ENCODE assay signal across 10 cellular contexts in genomic region chr14:54622189-54622958, GRCh38. TPM values are rescaled to one million over a fixed set of nuclear protein-coding genes. Genes with fewer than 3 reads are reported as not detected.
DNase-seq lines count a peak whose midpoint lies in the region; ATAC-seq and TF ChIP-seq lines count a peak whose summit lies in the region.
"Had no signal": no experiment of that assay in that cellular context is flagged by ENCODE, and none has a peak within 500 bp of the region (broad histone marks: within the 10 kb centered on the region; RNA-seq: fewer than 3 reads in every experiment).

No MANE protein-coding gene starts in this region.

- H2BK120ac ChIP-seq in IMR-90 (ENCODE audit: low read depth, low read length): peak overlapping the region; percentile 54

- H3K56ac ChIP-seq in IMR-90 (ENCODE audit: extremely low read depth, insufficient read depth, low read length): no peak overlapping the region

- DNase-seq in IMR-90 (no peak), smooth muscle cell (lab: John Stamatoyannopoulos, UW; ENCODE audit: unreplicated experiment) (no peak), coronary artery (ENCODE audit: low spot score) (no peak), colonic mucosa (no peak), left colon (no peak)
- DNase-seq: NCI-H187 treated with DMSO at 0.1 percent for 48 hours, small intestine had no signal

- TF ChIP-seq POLR2A in IMR-90 (IDR thresholded peaks at IDR 0.05; ENCODE audit: low read depth, low read length) (no peak), gastroesophageal sphincter (IDR thresholded peaks at IDR 0.05) (no peak)

- H2AK9ac ChIP-seq in IMR-90 (replicated peaks; ENCODE audit: low read depth, low read length, poor library complexity): no peak overlapping the region

- no peak for TF ChIP-seq EP300 in gastroesophageal sphincter (IDR thresholded peaks at IDR 0.05)

- peaks cover 40% of the 10 kb centered on the region for H3F3A ChIP-seq in smooth muscle cell (ENCODE audit: low read depth)

- H3K27me3 ChIP-seq in IMR-90 (ENCODE audit: control insufficient read depth, insufficient read depth, low read length) (no peaks in the 10 kb centered on the region), smooth muscle cell (ENCODE audit: low read depth) (no peaks in the 10 kb centered on the region), gastroesophageal sphincter (no peaks in the 10 kb centered on the region), colonic mucosa (no peaks in the 10 kb centered on the region)

- H3K9me3 ChIP-seq in IMR-90 (ENCODE audit: control insufficient read depth, insufficient read depth, low read length) (no peaks in the 10 kb centered on the region), smooth muscle cell (replicated peaks; ENCODE audit: low read depth) (no peaks in the 10 kb centered on the region), gastroesophageal sphincter (no peaks in the 10 kb centered on the region), colonic mucosa (no peaks in the 10 kb centered on the region)

- peak overlapping the region; percentile 57; the same call in 2 of the 3 replicates for H2BK15ac ChIP-seq in IMR-90 (ENCODE audit: low read depth, low read length)

- peaks cover 44 to 83% of the 10 kb centered on the region in 2 experiments for H3K79me1 ChIP-seq in IMR-90 (ENCODE audit: low read depth in 1 of 2, low read length in 2 of 2)

- peak overlapping the region; percentile 30 for H2BK20ac ChIP-seq in IMR-90 (ENCODE audit: low read depth, low read length)

- H3K4me2 ChIP-seq in IMR-90 (ENCODE audit: low read depth, low read length): no peak overlapping the region
- H3K4me2 ChIP-seq in smooth muscle cell: peak overlapping the region; percentile 33

- H3K27ac ChIP-seq in IMR-90 (ENCODE audit: insufficient read depth, low read length): peak overlapping the region; percentile 13; the same call in 1 of the 2 replicates
- H3K27ac ChIP-seq in smooth muscle cell (ENCODE audit: low read depth): peak overlapping the region; percentile 80
- H3K27ac ChIP-seq in gastroesophageal sphincter: no peak overlapping the region
- H3K27ac ChIP-seq in coronary artery: no peak overlapping the region
- no peak overlapping the region for H3K27ac ChIP-seq in colonic mucosa

- H4K8ac ChIP-seq in IMR-90 (ENCODE audit: low read depth in 2 of 2, low read length in 2 of 2): peak overlapping the region; percentile 7 to 16; a peak in 3 of 4 replicates

- peaks cover 28% of the 10 kb centered on the region for H3K9me1 ChIP-seq in IMR-90 (ENCODE audit: insufficient read depth, low read length)

- 100% methylated on average over 1 of the region's 9 CpGs; no CpG with 5 or more reads in 1 of the 2 experiments for whole genome bisulfite sequencing in IMR-90 (ENCODE audit: extremely low coverage in 2 of 2, insufficient read length in 1 of 2), 2 experiments
- 53% methylated on average over 9 of the region's 9 CpGs for WGBS in smooth muscle cell (ENCODE audit: low lambda C conversion rate)
- 81 to 91% methylated on average over 4 to 9 of the region's 9 CpGs for WGBS in gastroesophageal sphincter (ENCODE audit: low coverage in 1 of 2), 2 donors

- no peaks in the 10 kb centered on the region for H3K36me3 ChIP-seq in IMR-90 (ENCODE audit: control insufficient read depth, insufficient read depth, low read length)
- H3K36me3 ChIP-seq in smooth muscle cell (ENCODE audit: low read depth): no peaks in the 10 kb centered on the region
- H3K36me3 ChIP-seq in gastroesophageal sphincter: no peaks in the 10 kb centered on the region
- H3K36me3 ChIP-seq in colonic mucosa: no peaks in the 10 kb centered on the region

- H4K91ac ChIP-seq in IMR-90 (ENCODE audit: insufficient read depth, low read depth, low read length): peak overlapping the region; percentile 67

- dilution Hi-C loops in IMR-90 (cut with HindIII; ENCODE audit: low sequenced_read_pairs, unreplicated experiment): no loop called here

- intact Hi-C loops in IMR-90 (cut with micrococcal nuclease) (no loop called here), colonic mucosa (cut with DNase I) (no loop called here), left colon (cut with DNase I, micrococcal nuclease) (no loop called here)

- BruUV-seq in IMR-90 (replicated peaks; lab: Mats Ljungman, UMichigan): no TSS peak

- H2AK5ac ChIP-seq in IMR-90 (ENCODE audit: low read depth, low read length): peak overlapping the region; percentile 75; the same call in 1 of the 2 replicates

- H3K18ac ChIP-seq in IMR-90 (ENCODE audit: low read depth, low read length): peak overlapping the region; percentile 83

- H2AFZ ChIP-seq in IMR-90 (replicated peaks; ENCODE audit: low read length, poor library complexity) (no peak overlapping the region), smooth muscle cell (ENCODE audit: low read depth) (no peak overlapping the region)

- CTCF ChIA-PET in IMR-90 (lab: Yijun Ruan, JAX): no interaction called here

- ATAC-seq in GM18519 (IDR thresholded peaks at IDR 0.05; ENCODE audit: low FRiP score, unreplicated experiment) (peak; percentile 87), GM21737 (IDR thresholded peaks at IDR 0.05; ENCODE audit: unreplicated experiment) (peak; percentile 75), IMR-90 (ENCODE audit: low read depth) (no peak), gastroesophageal sphincter (no peak), left colon (no peak)

- no peak overlapping the region for H3K4me3 ChIP-seq in IMR-90 (ENCODE audit: insufficient read depth, low read depth, low read length)
- no peak overlapping the region for H3K4me3 ChIP-seq in smooth muscle cell
- no peak overlapping the region for H3K4me3 ChIP-seq in gastroesophageal sphincter
- no peak overlapping the region for H3K4me3 ChIP-seq in coronary artery
- no peak overlapping the region for H3K4me3 ChIP-seq in colonic mucosa

- TF ChIP-seq CTCF in IMR-90 (conservative IDR thresholded peaks at IDR 0.05; ENCODE audit: low read depth, low read length) (no peak), smooth muscle cell (IDR thresholded peaks at IDR 0.05; ENCODE audit: borderline replicate concordance, insufficient read depth, poor library complexity, severe bottlenecking) (no peak), gastroesophageal sphincter (IDR thresholded peaks at IDR 0.05) (no peak), coronary artery (IDR thresholded peaks at IDR 0.05) (no peak), colonic mucosa (IDR thresholded peaks at IDR 0.05) (no peak)

- peaks cover 85% of the 10 kb centered on the region for H3K79me2 ChIP-seq in smooth muscle cell (ENCODE audit: low read depth)

- in situ Hi-C loops in IMR-90 (cut with MboI; ENCODE audit: low sequenced_read_pairs): no loop called here

- H3K4me1 ChIP-seq in IMR-90 (ENCODE audit: control insufficient read depth, insufficient read depth, low read length): peaks cover 28% of the 10 kb centered on the region
- peaks cover 27% of the 10 kb centered on the region for H3K4me1 ChIP-seq in smooth muscle cell (ENCODE audit: low read depth)
- H3K4me1 ChIP-seq in gastroesophageal sphincter: peaks cover 11 to 33% (median 29%) of the 10 kb centered on the region in 3 donors
- H3K4me1 ChIP-seq in colonic mucosa: no peaks in the 10 kb centered on the region

- H3K14ac ChIP-seq in IMR-90 (replicated peaks; ENCODE audit: low read depth, low read length): peak overlapping the region; percentile 33; the same call in 1 of the 2 replicates

- peak overlapping the region; percentile 47 for H3K4ac ChIP-seq in IMR-90 (ENCODE audit: low read depth, low read length)

- peaks cover 26% of the 10 kb centered on the region for H4K20me1 ChIP-seq in IMR-90 (ENCODE audit: insufficient read depth, low read length)
- H4K20me1 ChIP-seq in smooth muscle cell (ENCODE audit: low read depth): no peaks in the 10 kb centered on the region

- POLR2A ChIA-PET in IMR-90 (lab: Charles Lee; ENCODE audit: unreplicated experiment): no interaction called here

- H4K5ac ChIP-seq in IMR-90 (ENCODE audit: low read depth, low read length): peak overlapping the region; percentile 70

- H2BK5ac ChIP-seq in IMR-90 (ENCODE audit: low read depth, low read length, poor library complexity, severe bottlenecking): peak overlapping the region; percentile 69

- H3K23ac ChIP-seq in IMR-90 (ENCODE audit: low read depth, low read length): peak overlapping the region; percentile 33

- TF ChIP-seq RAD21 in IMR-90 (IDR thresholded peaks at IDR 0.05; ENCODE audit: low read length): no peak

- H3K9ac ChIP-seq in IMR-90 (ENCODE audit: low read depth, low read length): 0 out of 2 replicates have a peak overlapping the region, but pooled peaks have one; percentile 19
- H3K9ac ChIP-seq in smooth muscle cell (ENCODE audit: low read depth): no peak overlapping the region
- no peak overlapping the region for H3K9ac ChIP-seq in colonic mucosa (ENCODE audit: low read depth in 2 of 2, low read length in 2 of 2)

TF ChIP-seq in IMR-90, 13 proteins besides CTCF, POLR2A, EP300 and RAD21 (continues in another document):
- TF ChIP-seq MXI1 (IDR thresholded peaks at IDR 0.05; ENCODE audit: borderline replicate concordance, low read depth, low read length) (no peak), CEBPB (IDR thresholded peaks at IDR 0.05; ENCODE audit: low read depth, low read length) (no peak), RFX5 (IDR thresholded peaks at IDR 0.05; ENCODE audit: low read depth, low read length) (no peak), FOS (IDR thresholded peaks at IDR 0.05; ENCODE audit: low read depth, low read length) (no peak), CHD1 (IDR thresholded peaks at IDR 0.05; ENCODE audit: low read depth, low read length) (no peak), RCOR1 (IDR thresholded peaks at IDR 0.05; ENCODE audit: insufficient replicate concordance, low read length) (no peak), USF2 (IDR thresholded peaks at IDR 0.05; ENCODE audit: low read depth, low read length) (no peak), MAZ (IDR thresholded peaks at IDR 0.05; ENCODE audit: borderline replicate concordance, low read depth, low read length) (no peak), SMC3 (IDR thresholded peaks at IDR 0.05; ENCODE audit: low read depth, low read length) (no peak), BHLHE40 (IDR thresholded peaks at IDR 0.05; ENCODE audit: low read depth, low read length) (no peak), NFE2L2 (IDR thresholded peaks at IDR 0.05; ENCODE audit: low read depth, low read length) (no peak)

RNA-seq across cellular contexts. Expression of gene SAMD4A, which starts 55.4 kb away (rescaled TPM):
- total RNA-seq in IMR-90 (2012; rRNA removed): 36.7 and 38.2 TPM in 2 replicates
- 20.0 and 22.9 TPM in 2 replicates for polyA plus RNA-seq in IMR-90 (2012; rRNA removed)
- 9.1 and 12.2 TPM in 2 replicates for polyA plus RNA-seq in IMR-90 (2012; cell fraction: cytosol; rRNA removed)
- 27.3 and 38.9 TPM in 2 replicates for polyA plus RNA-seq in IMR-90 (2012; cell fraction: nucleus; rRNA removed; ENCODE audit: low replicate concordance)
- total RNA-seq in smooth muscle cell: 36.7 and 52.3 TPM in 2 replicates
- 9.2 and 17.6 TPM in 2 replicates for polyA plus RNA-seq in smooth muscle cell
- total RNA-seq in gastroesophageal sphincter: 100 to 1,000 TPM in 2 of 4 donors, 10 to 100 TPM in 2; 65.2 to 163 (median 89.7) TPM
- 10 to 100 TPM in 1 of 2 donors, 1 to 10 TPM in 1; 5.6 to 31.3 TPM for total RNA-seq in colonic mucosa
- total RNA-seq in left colon: 10 to 100 TPM; 11.2 to 26.2 TPM

Comparison
In these comparisons a context has a peak if more than half of its experiments do, and no peak if none do; other contexts are left out.
1. ATAC-seq: peak in GM18519 (single experiment) and GM21737 (single experiment); none in IMR-90 (single experiment), gastroesophageal sphincter (single experiment) and left colon (single experiment).
2. H3K27ac ChIP-seq: peak in IMR-90 (single experiment) and smooth muscle cell (single experiment); none in gastroesophageal sphincter (0 of 4), coronary artery (0 of 2) and colonic mucosa (single experiment).